Comparison of ENCODE assay signal across 8 cellular contexts in the genomic region with DNA sequence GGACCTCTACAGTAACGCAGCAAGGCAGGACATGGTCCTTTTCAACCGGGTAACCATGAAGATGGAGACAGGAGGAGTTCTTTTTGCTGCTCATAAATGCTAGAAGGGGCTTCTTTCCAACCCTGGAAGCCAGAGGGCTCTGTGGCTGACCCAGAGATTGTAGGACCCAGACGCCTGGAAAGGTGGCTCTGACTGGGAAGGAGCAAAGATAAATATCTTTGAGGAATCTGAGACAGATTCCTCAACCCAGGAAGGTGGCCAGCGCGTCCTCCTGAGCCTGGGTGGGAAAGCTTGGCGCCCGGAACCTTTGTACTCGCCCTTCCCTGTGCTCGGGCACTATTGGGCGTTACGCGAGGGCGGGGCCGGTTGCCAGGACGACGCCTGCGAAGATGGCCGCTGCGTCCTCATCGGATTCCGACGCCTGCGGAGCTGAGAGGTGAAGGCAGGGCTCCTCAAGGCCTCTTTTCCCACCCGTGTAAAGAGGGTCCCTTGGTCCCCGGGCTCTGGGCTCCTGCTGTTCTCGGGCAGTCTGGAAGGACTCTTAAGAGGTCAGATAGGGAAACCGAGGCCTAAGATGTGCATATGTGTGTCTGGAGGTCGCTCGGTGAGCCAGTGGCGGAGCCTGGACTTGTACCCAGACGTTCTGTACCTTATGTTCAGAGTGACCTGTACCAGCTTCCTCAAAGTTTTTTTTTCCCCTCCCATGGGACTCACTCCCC. TPM values are rescaled to one million over a fixed set of nuclear protein-coding genes. Genes with fewer than 3 reads are reported as not detected.
DNase-seq lines count a peak whose midpoint lies in the region; ATAC-seq, FAIRE-seq and TF ChIP-seq lines count a peak whose summit lies in the region.

A gene (plus strand): TSS at position 365 of the 719 bp plus-strand sequence. CDS start 25 bp downstream, at position 390.

- in situ Hi-C loops in HepG2 (cut with HindIII; ENCODE audit: extremely low pct_ligation_motif_present, low pct_unique_long_range_greater_than_20kb) = no loop called here

- peak; percentile 53 for FAIRE-seq in HepG2 (lab: Jason Lieb, UNC)

- peak within 1 kb of the TSS; percentile 67 for H3K4me3 ChIP-seq in A673 (ENCODE audit: low read depth, low read length, poor library complexity, severe bottlenecking)
- H3K4me3 ChIP-seq in HepG2 (replicated peaks in 1 of 3; ENCODE audit: insufficient read depth in 1 of 3, low read depth in 2 of 3, low read length in 3 of 3) = peak within 1 kb of the TSS; percentile 68 to 95 (median 70)

- peak; percentile 93 for DNase-seq in A673 (ENCODE audit: low spot score)
- DNase-seq in NCI-H524 treated with DMSO at 0.1 percent for 48 hours (lab: John Stamatoyannopoulos, UW) = peak; percentile 22
- DNase-seq in activated CD4-positive, alpha-beta T cell treated with anti-CD3 and anti-CD28 coated beads, Interleukin-2, amount 50 U/mL, for 1 hour = peak; percentile 83
- peak; percentile 79 for DNase-seq in dedifferentiated amniotic fluid mesenchymal stem cell (ENCODE audit: extremely low spot score)
- peak; percentile 63 for DNase-seq in HepG2 (ENCODE audit: low spot score)
- peak; percentile 75 for DNase-seq in stimulated activated CD4-positive, alpha-beta T cell treated with anti-CD3 and anti-CD28 coated beads, Interleukin-2, amount 100 ng/mL, for 4 hours (ENCODE audit: low read depth)

- peak; percentile 57 for ATAC-seq in GM18861 (IDR thresholded peaks at IDR 0.05; ENCODE audit: unreplicated experiment)
- peak; percentile 98 for ATAC-seq in HG03280 (IDR thresholded peaks at IDR 0.05; ENCODE audit: unreplicated experiment)
- peak; percentile 96 for ATAC-seq in HepG2

- peaks cover 10% of the 10 kb centered on the region for H3K79me2 ChIP-seq in HepG2 (ENCODE audit: insufficient read depth, low read length)

- H3K36me3 ChIP-seq in A673 (ENCODE audit: insufficient read depth, low read length, poor library complexity, severe bottlenecking) (peaks cover 8% of the 10 kb centered on the region), HepG2 (replicated peaks in 1 of 2; ENCODE audit: control insufficient read depth in 1 of 2, insufficient read depth in 2 of 2, low read length in 2 of 2) (peaks cover 3 to 6% of the 10 kb centered on the region in 2 experiments; a peak in 1 of 5 replicates)

- H3K27me3 ChIP-seq in A673 (replicated peaks; ENCODE audit: insufficient read depth, low read depth, low read length, poor library complexity) = no peaks in the 10 kb centered on the region
- H3K27me3 ChIP-seq in HepG2 (ENCODE audit: control insufficient read depth in 1 of 2, insufficient read depth in 2 of 2, low read length in 2 of 2) = no peaks in the 10 kb centered on the region; a peak in 1 of 5 replicates

- H4K20me1 ChIP-seq in HepG2 (ENCODE audit: insufficient read depth, low read length) = no peaks in the 10 kb centered on the region

- H3K9me3 ChIP-seq in A673 (ENCODE audit: low read depth, low read length, poor library complexity, severe bottlenecking) (no peaks in the 10 kb centered on the region), HepG2 (ENCODE audit: low read length) (no peaks in the 10 kb centered on the region)

- TF ChIP-seq POLR2A in HepG2 (IDR thresholded peaks at IDR 0.05; ENCODE audit: insufficient read depth in 1 of 2, low read depth in 2 of 2, low read length in 2 of 2) = peak; percentile 63 to 71

- H3K27ac ChIP-seq in A673 (ENCODE audit: low read depth, low read length, poor library complexity, severe bottlenecking) (peak within 1 kb of the TSS; percentile 55), HepG2 (ENCODE audit: extremely low read length, insufficient read depth, low read length) (peak within 1 kb of the TSS; percentile 76)

- intact Hi-C loops in A673 (cut with micrococcal nuclease; ENCODE audit: unreplicated experiment) (no loop called here), HepG2 (cut with micrococcal nuclease; ENCODE audit: unreplicated experiment) (no loop called here)

- H3K4me1 ChIP-seq in A673 (ENCODE audit: insufficient read depth, low read length, poor library complexity, severe bottlenecking) = peaks cover 11% of the 10 kb centered on the region
- peaks cover 33% of the 10 kb centered on the region for H3K4me1 ChIP-seq in HepG2 (ENCODE audit: insufficient read depth, low read length)

- no TSS peak for BruUV-seq in A673 (replicated peaks; lab: Mats Ljungman, UMichigan)
- no TSS peak for BruUV-seq in HepG2 (replicated peaks; lab: Mats Ljungman, UMichigan)

- H2AFZ ChIP-seq in HepG2 (ENCODE audit: low read length) = peak within 1 kb of the TSS; percentile 94

- peak; percentile 40; the same call in 1 of the 2 replicates for TF ChIP-seq RAD21 in HepG2 (CRISPR knock-in tag; IDR thresholded peaks at IDR 0.05)

- peak within 1 kb of the TSS; percentile 75 for H3K9ac ChIP-seq in HepG2 (ENCODE audit: insufficient read depth, low read depth, low read length)

- TF ChIP-seq EP300 in HepG2 (IDR thresholded peaks at IDR 0.05; ENCODE audit: low read depth in 2 of 2, low read length in 2 of 2) = no peak; a peak in 1 of 4 replicates
- no peak for TF ChIP-seq EP300 in HepG2 (CRISPR knock-in tag; IDR thresholded peaks at IDR 0.05; ENCODE audit: borderline replicate concordance)

- POLR2A ChIA-PET in A673 (lab: Charles Lee; ENCODE audit: low non-redundant PET) (no interaction called here), HepG2 (lab: Yijun Ruan, JAX) (interaction anchor here (0.7 to 3.7 kb wide), 9 partner anchors 30 to 333 kb away, joined by 3 to 34 read pairs (median 5); a partner anchor contains a TSS)

- TF ChIP-seq CTCF in A673 (conservative IDR thresholded peaks at IDR 0.05; ENCODE audit: low read depth, low read length) (no peak), HepG2 (CRISPR knock-in tag; IDR thresholded peaks at IDR 0.05) (0 out of 2 replicates have a peak, but pooled peaks have one; percentile 9)

- CTCF ChIA-PET in A673 (lab: Charles Lee) = interaction anchor here (0.6 to 0.9 kb wide), 2 partner anchors 19 to 209 kb away, joined by 3 to 6 read pairs; no protein-coding TSS in a partner anchor
- CTCF ChIA-PET in HepG2 (lab: Yijun Ruan, JAX; ENCODE audit: low intra/inter-chr PET ratio, low total read pairs) = no interaction called here

- H3K4me2 ChIP-seq in HepG2 (ENCODE audit: low read depth, low read length) = peak within 1 kb of the TSS; percentile 74

- 17% methylated on average over 5 of the region's 31 CpGs for WGBS in HepG2 (ENCODE audit: low lambda C conversion rate)

TF ChIP-seq in HepG2, 621 proteins besides CTCF, POLR2A, EP300 and RAD21 (continues in another document):
- TF ChIP-seq PHF21A (CRISPR knock-in tag; IDR thresholded peaks at IDR 0.05) = peak; percentile 35; the same call in 1 of the 2 replicates
- TF ChIP-seq ZFY (CRISPR knock-in tag; IDR thresholded peaks at IDR 0.05) = peak; percentile 94
- TF ChIP-seq ZNF430 (CRISPR knock-in tag; IDR thresholded peaks at IDR 0.05) = peak; percentile 54; the same call in 1 of the 2 replicates
- TF ChIP-seq ZNF768 (CRISPR knock-in tag; IDR thresholded peaks at IDR 0.05) = peak; percentile 73; the same call in 1 of the 2 replicates
- no peak for TF ChIP-seq SRSF9 (IDR thresholded peaks at IDR 0.05; ENCODE audit: borderline replicate concordance, insufficient read depth, low read depth, low read length, poor library complexity, severe bottlenecking)
- TF ChIP-seq YEATS4 (CRISPR knock-in tag; IDR thresholded peaks at IDR 0.05; ENCODE audit: borderline replicate concordance) = peak; percentile 85
- TF ChIP-seq, protein P1, sequence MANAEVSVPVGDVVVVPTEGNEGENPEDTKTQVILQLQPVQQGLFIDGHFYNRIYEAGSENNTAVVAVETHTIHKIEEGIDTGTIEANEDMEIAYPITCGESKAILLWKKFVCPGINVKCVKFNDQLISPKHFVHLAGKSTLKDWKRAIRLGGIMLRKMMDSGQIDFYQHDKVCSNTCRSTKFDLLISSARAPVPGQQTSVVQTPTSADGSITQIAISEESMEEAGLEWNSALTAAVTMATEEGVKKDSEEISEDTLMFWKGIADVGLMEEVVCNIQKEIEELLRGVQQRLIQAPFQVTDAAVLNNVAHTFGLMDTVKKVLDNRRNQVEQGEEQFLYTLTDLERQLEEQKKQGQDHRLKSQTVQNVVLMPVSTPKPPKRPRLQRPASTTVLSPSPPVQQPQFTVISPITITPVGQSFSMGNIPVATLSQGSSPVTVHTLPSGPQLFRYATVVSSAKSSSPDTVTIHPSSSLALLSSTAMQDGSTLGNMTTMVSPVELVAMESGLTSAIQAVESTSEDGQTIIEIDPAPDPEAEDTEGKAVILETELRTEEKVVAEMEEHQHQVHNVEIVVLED (CRISPR knock-in tag; IDR thresholded peaks at IDR 0.05; ENCODE audit: borderline replicate concordance) = peak; percentile 61; the same call in 1 of the 2 replicates
- peak; percentile 97 for TF ChIP-seq HOXA3 (CRISPR knock-in tag; IDR thresholded peaks at IDR 0.05)
- TF ChIP-seq HNF4A (CRISPR knock-in tag; IDR thresholded peaks at IDR 0.05) = peak; percentile 38; the same call in 1 of the 2 replicates
- no peak for TF ChIP-seq KDM1A (CRISPR knock-in tag; IDR thresholded peaks at IDR 0.05)
- TF ChIP-seq RBM39 (IDR thresholded peaks at IDR 0.05; ENCODE audit: low read depth, low read length, poor library complexity, severe bottlenecking) = peak; percentile 78

RNA-seq across cellular contexts. Expression of the gene that starts here (rescaled TPM):
- total RNA-seq in A673 (2021) (40.5 and 48.4 TPM in 2 replicates), HepG2 (2016; rRNA removed; fragmentation: Illumina TruSeq; extraction: Trizol) (8.1 and 14.1 TPM in 2 replicates)
- total RNA-seq in HepG2 (2016; cell fraction: cytosol; rRNA removed; fragmentation: Illumina TruSeq; extraction: Trizol; ENCODE audit: low read depth) = 4.8 and 5.7 TPM in 2 replicates
- 7.6 and 12.8 TPM in 2 replicates for total RNA-seq in HepG2 (2016; cell fraction: insoluble cytoplasmic fraction; rRNA removed; fragmentation: Illumina TruSeq; extraction: Trizol)
- total RNA-seq in HepG2 (2016; cell fraction: membrane; rRNA removed; fragmentation: Illumina TruSeq; extraction: Trizol) = 5.7 and 6.3 TPM in 2 replicates
- total RNA-seq in HepG2 (2016; cell fraction: nucleus; rRNA removed; fragmentation: Illumina TruSeq; extraction: Trizol) = 15.1 and 16.7 TPM in 2 replicates
- 11.7 and 12.1 TPM in 2 replicates for polyA plus RNA-seq in HepG2 (2011; rRNA removed)
- polyA plus RNA-seq in HepG2 (2011; cell fraction: cytosol; rRNA removed) = 6.2 and 6.5 TPM in 2 replicates
- 45.3 and 52.0 TPM in 2 replicates for polyA plus RNA-seq in HepG2 (2011; cell fraction: nucleus; rRNA removed)
- 6.7 and 8.6 TPM in 2 replicates for polyA plus RNA-seq in HepG2 (2012)
- 0.54 and 0.81 TPM in 2 replicates for polyA plus RNA-seq in HepG2 (2016; cell fraction: cytosol; fragmentation: Illumina TruSeq; extraction: Trizol; ENCODE audit: low read depth)
- polyA plus RNA-seq in HepG2 (2016; cell fraction: insoluble cytoplasmic fraction; fragmentation: Illumina TruSeq; extraction: Trizol; ENCODE audit: low read depth) = 5.3 and 8.5 TPM in 2 replicates
- polyA plus RNA-seq in HepG2 (2016; cell fraction: membrane; fragmentation: Illumina TruSeq; extraction: Trizol; ENCODE audit: low read depth) = 1.8 and 2.2 TPM in 2 replicates
- 24.8 and 29.8 TPM in 2 replicates for polyA plus RNA-seq in HepG2 (2016; cell fraction: nucleus; fragmentation: Illumina TruSeq; extraction: Trizol; ENCODE audit: insufficient read depth, low read depth)
- 19.0 and 43.1 TPM in 2 replicates for polyA minus RNA-seq in HepG2 (2011; rRNA and poly(A)+ RNA removed; ENCODE audit: low replicate concordance)
- polyA minus RNA-seq in HepG2 (2011; cell fraction: cytosol; rRNA and poly(A)+ RNA removed) = 10.1 and 10.6 TPM in 2 replicates
- polyA minus RNA-seq in HepG2 (2011; cell fraction: nucleus; rRNA and poly(A)+ RNA removed) = 24.6 and 34.3 TPM in 2 replicates

Comparison
In these comparisons a context has a peak if more than half of its experiments do, and no peak if none do; other contexts are left out.
1. Peak in every context shown above with its lines: DNase-seq, ATAC-seq, H3K4me3 ChIP-seq and H3K27ac ChIP-seq.
2. DNase-seq: peak in every context shown above with its lines; median percentile 93 in A673; 83 in activated CD4-positive, alpha-beta T cell treated with anti-CD3 and anti-CD28 coated beads, Interleukin-2, amount 50 U/mL, for 1 hour; 79 in dedifferentiated amniotic fluid mesenchymal stem cell; 75 in stimulated activated CD4-positive, alpha-beta T cell treated with anti-CD3 and anti-CD28 coated beads, Interleukin-2, amount 100 ng/mL, for 4 hours; 63 in HepG2; 22 in NCI-H524 treated with DMSO at 0.1 percent for 48 hours.